In genomic region chr5:38796739-38797108, GRCh38 we compare ENCODE assay signal across 20 cellular contexts. TPM values are rescaled to one million over a fixed set of nuclear protein-coding genes. Genes with fewer than 3 reads are reported as not detected.
DNase-seq lines count a peak whose midpoint lies in the region; ATAC-seq, FAIRE-seq and TF ChIP-seq lines count a peak whose summit lies in the region.
"Had no signal": no experiment of that assay in that cellular context is flagged by ENCODE, and none has a peak within 500 bp of the region (broad histone marks: within the 10 kb centered on the region; RNA-seq: fewer than 3 reads in every experiment).

No MANE protein-coding gene starts in this region.

- H2AFZ ChIP-seq in endothelial cell of umbilical vein (ENCODE audit: low read depth, low read length): peak overlapping the region; percentile 40

- no peaks in the 10 kb centered on the region for H3K9me3 ChIP-seq in right atrium auricular region
- no peaks in the 10 kb centered on the region for H3K9me3 ChIP-seq in endothelial cell of umbilical vein (replicated peaks; ENCODE audit: control insufficient read depth, insufficient read depth, low read length)
- H3K9me3 ChIP-seq in skeletal muscle satellite cell (replicated peaks; ENCODE audit: low read length): no peaks in the 10 kb centered on the region
- no peaks in the 10 kb centered on the region for H3K9me3 ChIP-seq in vagina

- H4K20me1 ChIP-seq in endothelial cell of umbilical vein (replicated peaks; ENCODE audit: control insufficient read depth, extremely low read depth, insufficient read depth, low read length): no peaks in the 10 kb centered on the region

- peak overlapping the region; percentile 23 for H3K4me2 ChIP-seq in endothelial cell of umbilical vein (ENCODE audit: insufficient read depth, low read length)
- peak overlapping the region; percentile 53 for H3K4me2 ChIP-seq in skeletal muscle satellite cell (ENCODE audit: low read length)

- H3K9ac ChIP-seq in endothelial cell of umbilical vein (replicated peaks; ENCODE audit: extremely low read depth, insufficient read depth, low read length): no peak overlapping the region
- no peak overlapping the region for H3K9ac ChIP-seq in skeletal muscle satellite cell (ENCODE audit: low read depth, low read length)

- H3K27me3 ChIP-seq in right atrium auricular region (no peaks in the 10 kb centered on the region), endothelial cell of umbilical vein (ENCODE audit: control insufficient read depth in 2 of 2, insufficient read depth in 2 of 2, low read length in 2 of 2) (no peaks in the 10 kb centered on the region), skeletal muscle satellite cell (ENCODE audit: control insufficient read depth, insufficient read depth, low read length) (no peaks in the 10 kb centered on the region), vagina (no peaks in the 10 kb centered on the region)

- H3K4me3 ChIP-seq in right atrium auricular region (no peak overlapping the region), endothelial cell of umbilical vein (replicated peaks in 1 of 3; ENCODE audit: insufficient read depth in 1 of 3, low read depth in 1 of 3, low read length in 3 of 3) (no peak overlapping the region), skeletal muscle satellite cell (ENCODE audit: low read length) (no peak overlapping the region), vagina (no peak overlapping the region)

- H3K27ac ChIP-seq in right atrium auricular region (peak overlapping the region; percentile 20 to 66), endothelial cell of umbilical vein (ENCODE audit: insufficient read depth, low read depth, low read length) (no peak overlapping the region), vagina (peak overlapping the region; percentile 78)

- H3K4me1 ChIP-seq in right atrium auricular region: peaks cover 0 to 45% of the 10 kb centered on the region in 2 donors
- H3K4me1 ChIP-seq in endothelial cell of umbilical vein (ENCODE audit: control insufficient read depth, extremely low read depth, insufficient read depth, low read length): peaks cover 15% of the 10 kb centered on the region
- peaks cover 18% of the 10 kb centered on the region for H3K4me1 ChIP-seq in skeletal muscle satellite cell (ENCODE audit: control insufficient read depth, insufficient read depth, low read length)
- H3K4me1 ChIP-seq in vagina: peaks cover 26% of the 10 kb centered on the region

- H3K79me2 ChIP-seq in endothelial cell of umbilical vein (ENCODE audit: control insufficient read depth, insufficient read depth, low read length): no peaks in the 10 kb centered on the region

- DNase-seq in right atrium auricular region (ENCODE audit: low spot score): no peak
- no peak for DNase-seq in left ventricle myocardium superior
- no peak for DNase-seq in endothelial cell of umbilical vein (ENCODE audit: low read depth, low spot score)
- no peak for DNase-seq in vagina (ENCODE audit: extremely low spot score in 2 of 2)
- no peak for DNase-seq in activated effector memory CD4-positive, alpha-beta T cell treated with anti-CD3 and anti-CD28 coated beads, Interleukin-2, amount 50 U/mL, for 16 hours
- DNase-seq: activated CD4-positive, alpha-beta T cell treated with anti-CD3 and anti-CD28 coated beads for 36 hours; CD8-positive, alpha-beta T cell; DND-41; erythroblast; MM.1S; NCI-H146; NCI-H345; occipital lobe; stimulated activated CD4-positive, alpha-beta T cell treated with anti-CD3 and anti-CD28 coated beads, Interleukin-1b, Interleukin-23, amount 100 ng/mL, for 48 hours; stimulated activated naive CD4-positive, alpha-beta T cell had no signal

- BruUV-seq in endothelial cell of umbilical vein (replicated peaks; lab: Mats Ljungman, UMichigan): no TSS peak

- CTCF ChIA-PET in endothelial cell of umbilical vein (lab: Charles Lee): interaction anchor here (1.2 to 5.1 kb wide), 4 partner anchors 12 to 376 kb away, joined by 3 to 25 read pairs (median 16); no protein-coding TSS in a partner anchor

- POLR2A ChIA-PET in endothelial cell of umbilical vein (lab: Charles Lee): no interaction called here

- no peaks in the 10 kb centered on the region for H3K9me1 ChIP-seq in endothelial cell of umbilical vein (replicated peaks; ENCODE audit: control insufficient read depth, extremely low read depth, insufficient read depth, low read length)

- ATAC-seq in left ventricle myocardium superior (no peak), GM19463 (IDR thresholded peaks at IDR 0.05; ENCODE audit: unreplicated experiment) (no peak), HG02852 (IDR thresholded peaks at IDR 0.05; ENCODE audit: unreplicated experiment) (no peak)
- ATAC-seq: activated CD4-positive, alpha-beta T cell treated with anti-CD3 and anti-CD28 coated beads for 36 hours; CD8-positive, alpha-beta T cell; HCT116 had no signal

- no peaks in the 10 kb centered on the region for H3K36me3 ChIP-seq in right atrium auricular region
- H3K36me3 ChIP-seq in endothelial cell of umbilical vein (ENCODE audit: control insufficient read depth in 2 of 2, extremely low read depth in 1 of 2, insufficient read depth in 2 of 2, low read length in 2 of 2): no peaks in the 10 kb centered on the region
- no peaks in the 10 kb centered on the region for H3K36me3 ChIP-seq in skeletal muscle satellite cell (ENCODE audit: insufficient read depth, low read length)
- H3K36me3 ChIP-seq in vagina: no peaks in the 10 kb centered on the region

- TF ChIP-seq CTCF in right atrium auricular region (IDR thresholded peaks at IDR 0.05): no peak
- TF ChIP-seq CTCF in endothelial cell of umbilical vein (IDR thresholded peaks at IDR 0.05; ENCODE audit: extremely low read depth in 1 of 2, insufficient read depth in 1 of 2, low read depth in 1 of 2, low read length in 2 of 2): no peak
- no peak for TF ChIP-seq CTCF in vagina (IDR thresholded peaks at IDR 0.05)

- dilution Hi-C loops in endothelial cell of umbilical vein (cut with MboI; ENCODE audit: extremely low pct_ligation_motif_present, low sequenced_read_pairs): no loop called here

- no peak for TF ChIP-seq POLR2A in endothelial cell of umbilical vein (IDR thresholded peaks at IDR 0.05; ENCODE audit: low read depth, low read length)
- no peak for TF ChIP-seq POLR2A in vagina (IDR thresholded peaks at IDR 0.05)

- intact Hi-C loops in left ventricle myocardium superior (cut with micrococcal nuclease) (no loop called here), endothelial cell of umbilical vein (cut with micrococcal nuclease) (no loop called here), vagina (cut with DNase I) (loop anchor here (5.0 kb wide), 1 partner anchor 239 kb away; the partner anchor contains the start of gene LIFR)

- no peak for FAIRE-seq in endothelial cell of umbilical vein (lab: Jason Lieb, UNC)

TF ChIP-seq in endothelial cell of umbilical vein, 7 proteins besides CTCF, POLR2A, EP300 and RAD21:
- TF ChIP-seq POLR2AphosphoS5 (IDR thresholded peaks at IDR 0.05; ENCODE audit: insufficient read depth, low read depth, low read length) (no peak), EZH2 (IDR thresholded peaks at IDR 0.05; ENCODE audit: borderline replicate concordance, low read depth, low read length, severe bottlenecking) (no peak), GATA2 (IDR thresholded peaks at IDR 0.05; ENCODE audit: insufficient read depth, insufficient read length, low read depth, low read length) (no peak), FOS (IDR thresholded peaks at IDR 0.05; ENCODE audit: borderline replicate concordance, insufficient read depth, low read length) (no peak), JUN (IDR thresholded peaks at IDR 0.05; ENCODE audit: borderline replicate concordance, insufficient read depth, insufficient read length, low read depth) (no peak), MYC (IDR thresholded peaks at IDR 0.05; ENCODE audit: low read depth, low read length) (no peak), MAX (IDR thresholded peaks at IDR 0.05; ENCODE audit: insufficient read depth, insufficient read length) (no peak)
TF ChIP-seq in endothelial cell of umbilical vein: peak in this region for 0.

RNA-seq across cellular contexts. Expression of gene OSMR, which starts 49.1 kb away (rescaled TPM):
- 10 to 100 TPM; 13.8 to 28.6 TPM for total RNA-seq in right atrium auricular region
- 9.9 TPM for total RNA-seq in left ventricle myocardium superior
- 12.8 and 19.7 TPM in 2 replicates for total RNA-seq in endothelial cell of umbilical vein
- polyA plus RNA-seq in endothelial cell of umbilical vein: 6.1 TPM in 2 replicates
- 4.4 and 5.2 TPM in 2 replicates for polyA plus RNA-seq in endothelial cell of umbilical vein (2011; cell fraction: cytosol; rRNA removed)
- polyA plus RNA-seq in endothelial cell of umbilical vein (2011; cell fraction: nucleus; rRNA removed): 7.7 and 9.9 TPM in 2 replicates
- polyA plus RNA-seq in endothelial cell of umbilical vein (2012): 3.6 and 3.8 TPM in 2 replicates
- polyA minus RNA-seq in endothelial cell of umbilical vein: 9.8 and 10.5 TPM in 2 replicates
- polyA minus RNA-seq in endothelial cell of umbilical vein (2011; cell fraction: cytosol; rRNA and poly(A)+ RNA removed): 14.6 TPM
- 15.5 and 16.8 TPM in 2 replicates for polyA minus RNA-seq in endothelial cell of umbilical vein (2011; cell fraction: nucleus; rRNA and poly(A)+ RNA removed)
- total RNA-seq in skeletal muscle satellite cell (2012; rRNA removed): 88.9 and 89.2 TPM in 2 replicates
- 69.0 TPM for total RNA-seq in vagina
- total RNA-seq: CD8-positive, alpha-beta T cell had no signal
- polyA plus RNA-seq: IgD-negative memory B cell had no signal
